8 cellular contexts compared by ENCODE assay signal in the genomic region with DNA sequence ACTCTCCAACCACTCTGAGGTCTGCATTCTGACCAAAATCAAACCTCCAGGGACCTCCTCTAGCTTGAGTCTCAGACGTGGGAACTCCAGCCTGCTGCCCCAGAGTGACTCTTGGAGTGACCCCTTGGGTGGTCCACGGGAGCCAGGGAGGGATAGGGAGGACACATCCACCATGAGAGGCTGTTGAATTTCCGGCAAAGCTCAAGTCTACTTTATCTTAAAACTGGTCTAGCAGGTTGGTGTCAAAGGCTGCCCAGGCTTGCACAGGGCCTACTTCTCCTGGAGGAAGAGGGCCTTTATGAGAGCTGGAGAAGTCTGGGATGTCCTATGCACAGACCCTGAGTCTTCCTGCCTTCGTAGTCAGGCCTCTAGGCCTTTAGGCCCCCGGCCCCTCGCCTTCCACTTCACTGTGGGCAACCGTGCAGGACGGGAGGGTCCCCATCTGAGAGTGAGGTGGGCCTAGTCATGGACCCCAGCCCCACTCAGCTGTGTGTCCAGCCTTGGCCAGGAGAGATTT. TPM values are rescaled to one million over a fixed set of nuclear protein-coding genes. Genes with fewer than 3 reads are reported as not detected.
DNase-seq lines count a peak whose midpoint lies in the region; ATAC-seq and TF ChIP-seq lines count a peak whose summit lies in the region.
"Had no signal": no experiment of that assay in that cellular context is flagged by ENCODE, and none has a peak within 500 bp of the region (broad histone marks: within the 10 kb centered on the region; RNA-seq: fewer than 3 reads in every experiment).

No MANE protein-coding gene starts in this region.

- TF ChIP-seq POLR2A in IMR-90 (IDR thresholded peaks at IDR 0.05; ENCODE audit: low read depth, low read length) (no peak), stomach (IDR thresholded peaks at IDR 0.05) (no peak)

- peaks cover 24% of the 10 kb centered on the region for H3K9me1 ChIP-seq in IMR-90 (ENCODE audit: insufficient read depth, low read length)

- TF ChIP-seq RAD21 in IMR-90 (IDR thresholded peaks at IDR 0.05; ENCODE audit: low read length), result no peak

- peaks cover 84% of the 10 kb centered on the region for H3K4me1 Mint-ChIP-seq in activated naive CD8-positive, alpha-beta T cell treated with anti-CD3 and anti-CD28 coated beads for 36 hours

- H3K14ac ChIP-seq in IMR-90 (replicated peaks; ENCODE audit: low read depth, low read length), result peak overlapping the region; percentile 87; the same call in 1 of the 2 replicates

- H3K27me3 ChIP-seq in IMR-90 (ENCODE audit: control insufficient read depth, insufficient read depth, low read length), result no peaks in the 10 kb centered on the region
- H3K27me3 ChIP-seq in layer of hippocampus (ENCODE audit: control insufficient read depth, insufficient read depth, low read length), result no peaks in the 10 kb centered on the region
- H3K27me3 ChIP-seq in stomach, result no peaks in the 10 kb centered on the region

- WGBS in IMR-90 (ENCODE audit: extremely low coverage in 2 of 2, insufficient read length in 1 of 2), 2 experiments, result 80% methylated on average over 1 of the region's 8 CpGs; no CpG with 5 or more reads in 1 of the 2 experiments
- 39 to 63% (median 46%) methylated on average over 6 to 8 of the region's 8 CpGs for WGBS in stomach, 5 donors

- DNase-seq in IMR-90 (no peak), stomach (peak; percentile 66), NCI-H1694 (lab: John Stamatoyannopoulos, UW) (no peak)
- no peak for DNase-seq in activated naive CD8-positive, alpha-beta T cell treated with anti-CD3 and anti-CD28 coated beads for 36 hours
- DNase-seq: NCI-H1048 had no signal

- H2AK9ac ChIP-seq in IMR-90 (replicated peaks; ENCODE audit: low read depth, low read length, poor library complexity), result peak overlapping the region; percentile 99

- no peak overlapping the region for H3K23ac ChIP-seq in IMR-90 (ENCODE audit: low read depth, low read length)

- peak overlapping the region; percentile 90 for H3K4ac ChIP-seq in IMR-90 (ENCODE audit: low read depth, low read length)

- peaks cover 22% of the 10 kb centered on the region for H3K4me1 ChIP-seq in IMR-90 (ENCODE audit: control insufficient read depth, insufficient read depth, low read length)
- H3K4me1 ChIP-seq in stomach, result peaks cover 75 to 87% (median 83%) of the 10 kb centered on the region in 4 donors

- TF ChIP-seq CTCF in IMR-90 (conservative IDR thresholded peaks at IDR 0.05; ENCODE audit: low read depth, low read length) (no peak), stomach (IDR thresholded peaks at IDR 0.05) (no peak)

- peak overlapping the region; percentile 68 for H2AFZ ChIP-seq in IMR-90 (replicated peaks; ENCODE audit: low read length, poor library complexity)

- CTCF ChIA-PET in IMR-90 (lab: Yijun Ruan, JAX), result no interaction called here

- no peaks in the 10 kb centered on the region for H3K9me3 Mint-ChIP-seq in activated naive CD8-positive, alpha-beta T cell treated with anti-CD3 and anti-CD28 coated beads for 36 hours

- H3K4me3 ChIP-seq in IMR-90 (ENCODE audit: insufficient read depth, low read depth, low read length) (no peak overlapping the region), stomach (no peak overlapping the region)

- peak overlapping the region; percentile 84 for H2BK5ac ChIP-seq in IMR-90 (ENCODE audit: low read depth, low read length, poor library complexity, severe bottlenecking)

- H3K4me2 ChIP-seq in IMR-90 (ENCODE audit: low read depth, low read length), result no peak overlapping the region

- no peaks in the 10 kb centered on the region for H4K20me1 ChIP-seq in IMR-90 (ENCODE audit: insufficient read depth, low read length)

- intact Hi-C loops in IMR-90 (cut with micrococcal nuclease) (loop anchor here (1.0 kb wide), 1 partner anchor 9 kb away; a partner anchor contains a TSS), stomach (cut with DNase I; ENCODE audit: low total_unique reads) (no loop called here)

- no peak overlapping the region for H3K56ac ChIP-seq in IMR-90 (ENCODE audit: extremely low read depth, insufficient read depth, low read length)

- H2BK20ac ChIP-seq in IMR-90 (ENCODE audit: low read depth, low read length), result peak overlapping the region; percentile 39; the same call in 1 of the 2 replicates

- H3K9me3 ChIP-seq in IMR-90 (ENCODE audit: control insufficient read depth, insufficient read depth, low read length) (no peaks in the 10 kb centered on the region), stomach (no peaks in the 10 kb centered on the region)

- no peak for TF ChIP-seq EP300 in stomach (IDR thresholded peaks at IDR 0.05)

- H3K36me3 ChIP-seq in IMR-90 (ENCODE audit: control insufficient read depth, insufficient read depth, low read length), result peaks cover 25% of the 10 kb centered on the region; the same call in 1 of the 2 replicates
- H3K36me3 ChIP-seq in stomach, result peaks cover 13 to 32% (median 30%) of the 10 kb centered on the region in 4 donors

- dilution Hi-C loops in IMR-90 (cut with HindIII; ENCODE audit: low sequenced_read_pairs, unreplicated experiment), result no loop called here

- peak overlapping the region; percentile 76; the same call in 1 of the 2 replicates for H2BK120ac ChIP-seq in IMR-90 (ENCODE audit: low read depth, low read length)

- in situ Hi-C loops in IMR-90 (cut with MboI; ENCODE audit: low sequenced_read_pairs), result loop anchor here (25.0 kb wide), 1 partner anchor 1085 kb away; no protein-coding TSS in a partner anchor

- POLR2A ChIA-PET in IMR-90 (lab: Charles Lee; ENCODE audit: unreplicated experiment), result interaction anchor here (0.6 to 1.2 kb wide), 2 partner anchors 10 to 14 kb away, joined by 4 to 5 read pairs; a partner anchor contains a TSS

- H2BK15ac ChIP-seq in IMR-90 (ENCODE audit: low read depth, low read length), result no peak overlapping the region; the same call in 2 of the 3 replicates

- peak overlapping the region; percentile 95 to 97 for H4K8ac ChIP-seq in IMR-90 (ENCODE audit: low read depth in 2 of 2, low read length in 2 of 2)

- H3K36me3 Mint-ChIP-seq in activated naive CD8-positive, alpha-beta T cell treated with anti-CD3 and anti-CD28 coated beads for 36 hours, result peaks cover 64% of the 10 kb centered on the region

- peak overlapping the region; percentile 96 for H4K5ac ChIP-seq in IMR-90 (ENCODE audit: low read depth, low read length)

- peak overlapping the region; percentile 61; the same call in 1 of the 2 replicates for H3K9ac ChIP-seq in IMR-90 (ENCODE audit: low read depth, low read length)

- peak overlapping the region; percentile 96 for H2AK5ac ChIP-seq in IMR-90 (ENCODE audit: low read depth, low read length)

- peak overlapping the region; percentile 100 for H3K27ac Mint-ChIP-seq in activated naive CD8-positive, alpha-beta T cell treated with anti-CD3 and anti-CD28 coated beads for 36 hours

- peak overlapping the region; percentile 92 for H3K4me3 Mint-ChIP-seq in activated naive CD8-positive, alpha-beta T cell treated with anti-CD3 and anti-CD28 coated beads for 36 hours

- peak overlapping the region; percentile 90 for H3K27ac ChIP-seq in IMR-90 (ENCODE audit: insufficient read depth, low read length)
- peak overlapping the region; percentile 80 for H3K27ac ChIP-seq in layer of hippocampus (ENCODE audit: low read depth, low read length)
- peak overlapping the region; percentile 92 to 98 (median 96) for H3K27ac ChIP-seq in stomach

- no peaks in the 10 kb centered on the region for H3K27me3 Mint-ChIP-seq in activated naive CD8-positive, alpha-beta T cell treated with anti-CD3 and anti-CD28 coated beads for 36 hours

- peaks cover 0 to 4% of the 10 kb centered on the region in 2 experiments; a peak in 1 of 4 replicates for H3K79me1 ChIP-seq in IMR-90 (ENCODE audit: low read depth in 1 of 2, low read length in 2 of 2)

- no TSS peak for BruUV-seq in IMR-90 (replicated peaks; lab: Mats Ljungman, UMichigan)

- peak overlapping the region; percentile 88; the same call in 1 of the 2 replicates for H3K18ac ChIP-seq in IMR-90 (ENCODE audit: low read depth, low read length)

- peak overlapping the region; percentile 94 for H4K91ac ChIP-seq in IMR-90 (ENCODE audit: insufficient read depth, low read depth, low read length)

- no peak for ATAC-seq in IMR-90 (ENCODE audit: low read depth)
- no peak for ATAC-seq in GM19397 (IDR thresholded peaks at IDR 0.05; ENCODE audit: unreplicated experiment)
- ATAC-seq in HG02884 (IDR thresholded peaks at IDR 0.05; ENCODE audit: unreplicated experiment), result no peak

TF ChIP-seq in IMR-90, 13 proteins besides CTCF, POLR2A, EP300 and RAD21 (continues in another document):
- TF ChIP-seq FOS (IDR thresholded peaks at IDR 0.05; ENCODE audit: low read depth, low read length), result no peak
- TF ChIP-seq BHLHE40 (IDR thresholded peaks at IDR 0.05; ENCODE audit: low read depth, low read length), result no peak

RNA-seq across cellular contexts. Expression of a gene that starts 8.8 kb away (rescaled TPM):
- total RNA-seq in IMR-90 (2012; rRNA removed) (0.83 and 0.90 TPM in 2 replicates), stomach (1 to 10 TPM; 1.8 to 5.7 (median 3.6) TPM)
- polyA plus RNA-seq in IMR-90 (2012; rRNA removed) (4.0 and 4.6 TPM in 2 replicates), stomach (10 to 100 TPM in 1 of 3 donors, 1 to 10 TPM in 2; 6.8 to 11.5 (median 7.7) TPM)
- polyA plus RNA-seq in IMR-90 (2012; cell fraction: cytosol; rRNA removed), result 2.3 and 5.7 TPM in 2 replicates
- 3.0 and 6.5 TPM in 2 replicates for polyA plus RNA-seq in IMR-90 (2012; cell fraction: nucleus; rRNA removed; ENCODE audit: low replicate concordance)
- total RNA-seq in activated naive CD8-positive, alpha-beta T cell treated with anti-CD3 and anti-CD28 coated beads for 36 hours, result 100 to 1,000 TPM; 192 to 193 TPM

RNA-seq across cellular contexts. Expression of a gene that starts 14.2 kb away (rescaled TPM):
- 48.3 and 57.2 TPM in 2 replicates for total RNA-seq in IMR-90 (2012; rRNA removed)
- polyA plus RNA-seq in IMR-90 (2012; rRNA removed), result 38.3 and 43.8 TPM in 2 replicates
- 29.7 and 33.1 TPM in 2 replicates for polyA plus RNA-seq in IMR-90 (2012; cell fraction: cytosol; rRNA removed)
- polyA plus RNA-seq in IMR-90 (2012; cell fraction: nucleus; rRNA removed; ENCODE audit: low replicate concordance), result 23.5 and 28.3 TPM in 2 replicates
- 100 to 1,000 TPM; 166 to 171 TPM for total RNA-seq in activated naive CD8-positive, alpha-beta T cell treated with anti-CD3 and anti-CD28 coated beads for 36 hours
- total RNA-seq in stomach, result 10 to 100 TPM; 10.3 to 50.0 (median 24.6) TPM
- polyA plus RNA-seq in stomach, result 10 to 100 TPM; 21.5 to 41.3 (median 37.1) TPM

RNA-seq across cellular contexts. Expression of a gene that starts 33.4 kb away (rescaled TPM):
- total RNA-seq in IMR-90 (2012; rRNA removed) (12.5 and 17.2 TPM in 2 replicates), stomach (10 to 100 TPM in 2 of 5 donors, 1 to 10 TPM in 3; 5.8 to 14.3 (median 6.4) TPM)
- polyA plus RNA-seq in IMR-90 (2012; rRNA removed) (20.6 and 20.8 TPM in 2 replicates), stomach (10 to 100 TPM; 19.8 to 24.8 (median 20.0) TPM)
- polyA plus RNA-seq in IMR-90 (2012; cell fraction: cytosol; rRNA removed), result 15.0 and 16.7 TPM in 2 replicates
- polyA plus RNA-seq in IMR-90 (2012; cell fraction: nucleus; rRNA removed; ENCODE audit: low replicate concordance), result 99.7 and 105 TPM in 2 replicates
- 10 to 100 TPM; 59.8 to 64.7 TPM for total RNA-seq in activated naive CD8-positive, alpha-beta T cell treated with anti-CD3 and anti-CD28 coated beads for 36 hours

RNA-seq across cellular contexts. Expression of a gene that starts 35.2 kb away (rescaled TPM):
- total RNA-seq in IMR-90 (2012; rRNA removed) (6.8 and 6.9 TPM in 2 replicates), stomach (10 to 100 TPM in 2 of 5 donors, 1 to 10 TPM in 2, not detected in 1; 4.9 to 75.0 (median 16.4) TPM)
- polyA plus RNA-seq in IMR-90 (2012; rRNA removed) (10.6 and 10.9 TPM in 2 replicates), stomach (1 to 10 TPM; 5.9 to 9.0 (median 8.2) TPM)
- polyA plus RNA-seq in IMR-90 (2012; cell fraction: cytosol; rRNA removed), result 9.5 and 9.9 TPM in 2 replicates
- 29.0 and 30.6 TPM in 2 replicates for polyA plus RNA-seq in IMR-90 (2012; cell fraction: nucleus; rRNA removed; ENCODE audit: low replicate concordance)
- 10 to 100 TPM; 15.9 to 17.1 TPM for total RNA-seq in activated naive CD8-positive, alpha-beta T cell treated with anti-CD3 and anti-CD28 coated beads for 36 hours

Comparison
In these comparisons a context has a peak if more than half of its experiments do, and no peak if none do; other contexts are left out.
1. RNA of a gene that starts 8.8 kb away (total RNA-seq): 192 to 193 TPM in activated naive CD8-positive, alpha-beta T cell treated with anti-CD3 and anti-CD28 coated beads for 36 hours; 1.8 to 5.7 TPM in stomach and 0.83 to 0.90 TPM in IMR-90; every median in the first group is over 10 times any median in the second.
2. Peak in every context shown above with its lines, with median percentiles within 50 percentile points of each other: H3K27ac ChIP-seq.